Comparison of ENCODE assay signal across 11 cellular contexts in genomic region chr1:31238612-31238985, GRCh38. TPM values are rescaled to one million over a fixed set of nuclear protein-coding genes. Genes with fewer than 3 reads are reported as not detected.
DNase-seq lines count a peak whose midpoint lies in the region; ATAC-seq and TF ChIP-seq lines count a peak whose summit lies in the region.
"Had no signal": no experiment of that assay in that cellular context is flagged by ENCODE, and none has a peak within 500 bp of the region (broad histone marks: within the 10 kb centered on the region; RNA-seq: fewer than 3 reads in every experiment).

No MANE protein-coding gene starts in this region.

- no peak overlapping the region for H3K4me3 ChIP-seq in RWPE2 (ENCODE audit: severe bottlenecking)
- H3K4me3 ChIP-seq in fibroblast of lung (replicated peaks in 1 of 4; ENCODE audit: control extremely low read depth in 1 of 4, insufficient read depth in 1 of 4, low read depth in 3 of 4, low read length in 4 of 4), result peak overlapping the region in 1 of 4 experiments; percentile 27
- H3K4me3 ChIP-seq in psoas muscle, result peak overlapping the region; percentile 67

- POLR2A ChIA-PET in activated CD4-positive, alpha-beta T cell treated with anti-CD3 and anti-CD28 coated beads, Interleukin-2, amount 10 ng/mL, durations not matched to agents 7 days and 5 days (lab: Charles Lee), result interaction anchor here (0.6 kb wide), 1 partner anchor 87 kb away, joined by 3 read pairs; no protein-coding TSS in a partner anchor

- CTCF ChIA-PET in activated CD4-positive, alpha-beta T cell treated with anti-CD3 and anti-CD28 coated beads, Interleukin-2, amount 10 ng/mL, durations not matched to agents 7 days and 5 days (lab: Charles Lee), result no interaction called here

- TF ChIP-seq CTCF in RWPE2 (IDR thresholded peaks at IDR 0.05; ENCODE audit: poor library complexity, severe bottlenecking), result no peak
- no peak for TF ChIP-seq CTCF in fibroblast of lung (conservative IDR thresholded peaks at IDR 0.05 in 1 of 2, IDR thresholded peaks at IDR 0.05 in 1 of 2; ENCODE audit: low read depth in 1 of 2, low read length in 2 of 2)
- no peak for TF ChIP-seq CTCF in psoas muscle (IDR thresholded peaks at IDR 0.05)

- H3K9me3 ChIP-seq in RWPE2 (ENCODE audit: severe bottlenecking) (no peaks in the 10 kb centered on the region), fibroblast of lung (ENCODE audit: control insufficient read depth, insufficient read depth, low read depth, low read length) (no peaks in the 10 kb centered on the region), psoas muscle (no peaks in the 10 kb centered on the region)

- H3K4me1 Mint-ChIP-seq in activated CD4-positive, alpha-beta T cell treated with anti-CD3 and anti-CD28 coated beads, Interleukin-2, amount 10 ng/mL, durations not matched to agents 7 days and 5 days, result peaks cover 21% of the 10 kb centered on the region

- H3K27ac Mint-ChIP-seq in activated CD4-positive, alpha-beta T cell treated with anti-CD3 and anti-CD28 coated beads, Interleukin-2, amount 10 ng/mL, durations not matched to agents 7 days and 5 days, result no peak overlapping the region

- no peaks in the 10 kb centered on the region for H3K9me3 Mint-ChIP-seq in activated CD4-positive, alpha-beta T cell treated with anti-CD3 and anti-CD28 coated beads, Interleukin-2, amount 10 ng/mL, durations not matched to agents 7 days and 5 days

- H3K4me1 ChIP-seq in RWPE2 (ENCODE audit: insufficient read depth, poor library complexity, severe bottlenecking) (no peaks in the 10 kb centered on the region), fibroblast of lung (ENCODE audit: control insufficient read depth, extremely low read depth, insufficient read depth, low read length) (no peaks in the 10 kb centered on the region), psoas muscle (peaks cover 6% of the 10 kb centered on the region)

- H3K4me2 ChIP-seq in fibroblast of lung (ENCODE audit: extremely low read depth, insufficient read depth, low read length), result peak overlapping the region; percentile 72

- H2AFZ ChIP-seq in fibroblast of lung (ENCODE audit: low read length), result no peak overlapping the region

- peak overlapping the region; percentile 61 for H3K4me3 Mint-ChIP-seq in activated CD4-positive, alpha-beta T cell treated with anti-CD3 and anti-CD28 coated beads, Interleukin-2, amount 10 ng/mL, durations not matched to agents 7 days and 5 days

- peaks cover 5% of the 10 kb centered on the region for H3K36me3 Mint-ChIP-seq in activated CD4-positive, alpha-beta T cell treated with anti-CD3 and anti-CD28 coated beads, Interleukin-2, amount 10 ng/mL, durations not matched to agents 7 days and 5 days (ENCODE audit: low read depth)

- H4K20me1 ChIP-seq in fibroblast of lung (ENCODE audit: control insufficient read depth, extremely low read depth, insufficient read depth, low read length), result no peaks in the 10 kb centered on the region

- no peaks in the 10 kb centered on the region for H3K79me2 ChIP-seq in fibroblast of lung (ENCODE audit: control insufficient read depth, insufficient read depth, low read length)

- H3K27me3 Mint-ChIP-seq in activated CD4-positive, alpha-beta T cell treated with anti-CD3 and anti-CD28 coated beads, Interleukin-2, amount 10 ng/mL, durations not matched to agents 7 days and 5 days, result peaks cover 52% of the 10 kb centered on the region

- H3K27ac ChIP-seq in RWPE2 (ENCODE audit: poor library complexity, severe bottlenecking) (no peak overlapping the region), fibroblast of lung (ENCODE audit: insufficient read depth, low read length) (no peak overlapping the region), psoas muscle (peak overlapping the region; percentile 52)

- no peak for DNase-seq in activated CD4-positive, alpha-beta T cell treated with anti-CD3 and anti-CD28 coated beads, Interleukin-2, amount 10 ng/mL, durations not matched to agents 7 days and 5 days
- DNase-seq in activated CD4-positive, alpha-beta T cell treated with anti-CD3 and anti-CD28 coated beads for 48 hours, result no peak
- DNase-seq in RWPE2 (ENCODE audit: low spot score) (no peak), fibroblast of lung (ENCODE audit: low read depth in 2 of 2) (no peak), psoas muscle (no peak), head of caudate nucleus (no peak)
- no peak for DNase-seq in NK-92 treated with Interleukin-12 subunit alpha and Interleukin-12 subunit beta, amount 100 ng/mL, for 24 hours (lab: John Stamatoyannopoulos, UW)
- DNase-seq: activated CD4-positive, alpha-beta T cell treated with anti-CD3 and anti-CD28 coated beads for 4 hours; SIG-M5 had no signal

- peaks cover 45% of the 10 kb centered on the region for H3K27me3 ChIP-seq in RWPE2 (ENCODE audit: insufficient read depth, poor library complexity, severe bottlenecking)
- peaks cover 36% of the 10 kb centered on the region for H3K27me3 ChIP-seq in fibroblast of lung (ENCODE audit: control insufficient read depth, insufficient read depth, low read length)
- peaks cover 0 to 8% (median 0%) of the 10 kb centered on the region in 3 donors for H3K27me3 ChIP-seq in psoas muscle (ENCODE audit: insufficient read depth in 3 of 3, low read length in 2 of 3)

- WGBS in psoas muscle, 3 donors, result 29 to 42% (median 31%) methylated on average over 4 of the region's 4 CpGs

- ATAC-seq in RWPE2 (ENCODE audit: low read depth), result peak; percentile 20; the same call in 2 of the 3 replicates
- ATAC-seq in psoas muscle, result peak in 2 of 4 donors; percentile 4 to 8
- ATAC-seq in HG02852 (IDR thresholded peaks at IDR 0.05; ENCODE audit: unreplicated experiment), result no peak

- H3K36me3 ChIP-seq in RWPE2 (ENCODE audit: low read depth), result no peaks in the 10 kb centered on the region
- no peaks in the 10 kb centered on the region for H3K36me3 ChIP-seq in fibroblast of lung (ENCODE audit: control insufficient read depth, insufficient read depth, low read length)
- no peaks in the 10 kb centered on the region for H3K36me3 ChIP-seq in psoas muscle (ENCODE audit: insufficient read depth in 1 of 2, low read depth in 1 of 2)

- no peak overlapping the region for H3K9ac ChIP-seq in fibroblast of lung (ENCODE audit: insufficient read depth, low read length)

- intact Hi-C loops in psoas muscle (cut with DNase I), result no loop called here
- intact Hi-C loops in head of caudate nucleus (cut with DNase I), result loop anchor here (5.0 kb wide), 1 partner anchor 56 kb away; no protein-coding TSS in a partner anchor

RNA-seq across cellular contexts. Expression of gene NKAIN1, which starts 1.1 kb away (rescaled TPM):
- total RNA-seq in activated CD4-positive, alpha-beta T cell treated with anti-CD3 and anti-CD28 coated beads, Interleukin-2, amount 10 ng/mL, durations not matched to agents 7 days and 5 days, result under 1 TPM; 0.27 to 0.42 TPM
- total RNA-seq in fibroblast of lung (under 0.01 and 0.17 TPM in 2 replicates), psoas muscle (10 to 100 TPM in 1 of 4 donors, 1 to 10 TPM in 3; 3.7 to 11.9 (median 6.3) TPM)
- polyA plus RNA-seq in fibroblast of lung (0.07 and 0.19 TPM in 2 replicates), psoas muscle (1 to 10 TPM; 3.3 to 7.0 (median 3.4) TPM)
- 0.08 and 0.22 TPM in 2 replicates for polyA plus RNA-seq in fibroblast of lung (2012)
- 0.22 TPM in 1 of 2 replicates, not detected in the other for polyA minus RNA-seq in fibroblast of lung (ENCODE audit: low replicate concordance)
- total RNA-seq: left lobe of liver had no signal

RNA-seq across cellular contexts. Expression of gene SNRNP40, which starts 58.0 kb away (rescaled TPM):
- 100 to 1,000 TPM in 1 of 2 experiments, 10 to 100 TPM in 1; 90.3 to 106 TPM for total RNA-seq in activated CD4-positive, alpha-beta T cell treated with anti-CD3 and anti-CD28 coated beads, Interleukin-2, amount 10 ng/mL, durations not matched to agents 7 days and 5 days
- total RNA-seq in fibroblast of lung, result 96.6 and 102 TPM in 2 replicates
- polyA plus RNA-seq in fibroblast of lung, result 53.5 and 73.9 TPM in 2 replicates
- polyA plus RNA-seq in fibroblast of lung (2012), result 36.3 and 55.9 TPM in 2 replicates
- 23.0 and 55.7 TPM in 2 replicates for polyA minus RNA-seq in fibroblast of lung (ENCODE audit: low replicate concordance)
- total RNA-seq in psoas muscle, result 10 to 100 TPM; 17.6 to 22.7 (median 20.2) TPM
- polyA plus RNA-seq in psoas muscle, result 10 to 100 TPM; 13.5 to 19.8 (median 19.4) TPM

RNA-seq across cellular contexts. Expression of gene ZCCHC17, which starts 58.2 kb away (rescaled TPM):
- 10 to 100 TPM; 23.0 to 23.1 TPM for total RNA-seq in activated CD4-positive, alpha-beta T cell treated with anti-CD3 and anti-CD28 coated beads, Interleukin-2, amount 10 ng/mL, durations not matched to agents 7 days and 5 days
- total RNA-seq in fibroblast of lung, result 30.0 and 34.0 TPM in 2 replicates
- polyA plus RNA-seq in fibroblast of lung, result 62.3 and 64.8 TPM in 2 replicates
- 41.5 and 49.3 TPM in 2 replicates for polyA plus RNA-seq in fibroblast of lung (2012)
- 16.2 and 16.8 TPM in 2 replicates for polyA minus RNA-seq in fibroblast of lung (ENCODE audit: low replicate concordance)
- total RNA-seq in psoas muscle, result 10 to 100 TPM in 3 of 4 donors, 1 to 10 TPM in 1; 9.6 to 16.4 (median 15.1) TPM
- polyA plus RNA-seq in psoas muscle, result 10 to 100 TPM; 20.1 to 48.8 (median 31.2) TPM
